ENCODE assay signal across 1 cellular context in the genomic region with DNA sequence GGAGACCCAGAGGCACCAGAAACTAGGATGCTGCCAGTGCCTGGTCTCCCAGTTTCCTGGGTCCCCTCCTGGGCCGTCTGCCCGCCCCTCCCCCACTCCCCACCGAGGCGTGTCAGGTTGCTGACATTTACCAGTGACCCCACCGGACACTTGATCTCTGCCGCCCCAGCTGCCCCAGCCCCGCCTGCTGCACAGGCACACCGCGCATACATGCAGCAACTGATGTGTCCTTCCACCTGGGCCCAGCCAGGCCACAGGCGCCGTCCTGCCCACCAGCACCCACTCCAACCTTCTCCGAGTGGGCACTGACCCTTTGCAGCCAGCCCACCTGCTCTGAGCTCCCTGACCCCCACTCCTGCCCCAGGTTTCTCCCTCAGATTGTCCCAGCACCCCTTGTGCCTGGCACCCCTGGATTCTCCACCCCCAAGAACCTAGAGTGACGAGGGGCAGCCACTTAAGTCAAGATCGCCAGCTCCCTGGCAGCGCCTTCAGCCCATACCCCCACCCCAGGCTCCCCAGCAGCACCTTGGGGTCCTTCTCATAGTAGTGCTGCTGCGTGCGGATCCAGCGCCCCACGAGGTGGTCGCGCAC.
TF ChIP-seq lines count a peak whose summit lies in the region.

No MANE protein-coding gene starts in this region.

TF ChIP-seq in HepG2, 621 proteins besides CTCF, POLR2A, EP300 and RAD21 (continued from another document and continues in another):
- TF ChIP-seq KLF15 (CRISPR knock-in tag; IDR thresholded peaks at IDR 0.05; ENCODE audit: borderline replicate concordance) (no peak), STAT5B (CRISPR knock-in tag; IDR thresholded peaks at IDR 0.05) (no peak), MED8 (CRISPR knock-in tag; IDR thresholded peaks at IDR 0.05; ENCODE audit: insufficient replicate concordance) (no peak), HNF4A (CRISPR knock-in tag; IDR thresholded peaks at IDR 0.05) (0 out of 2 replicates have a peak, but pooled peaks have one; percentile 13), HMGXB4 (CRISPR knock-in tag; IDR thresholded peaks at IDR 0.05; ENCODE audit: borderline replicate concordance in 1 of 2, low read depth in 1 of 2) (no peak), FOXK1 (CRISPR knock-in tag; IDR thresholded peaks at IDR 0.05; ENCODE audit: borderline replicate concordance, low read depth) (no peak), ZNF878 (CRISPR knock-in tag; IDR thresholded peaks at IDR 0.05) (no peak), ZNF12 (CRISPR knock-in tag; IDR thresholded peaks at IDR 0.05) (no peak), MXD1 (CRISPR knock-in tag; IDR thresholded peaks at IDR 0.05) (no peak), SP2 (CRISPR knock-in tag; IDR thresholded peaks at IDR 0.05) (no peak), NR2C2 (CRISPR knock-in tag; IDR thresholded peaks at IDR 0.05; ENCODE audit: borderline replicate concordance) (no peak), IRF1 (CRISPR knock-in tag; IDR thresholded peaks at IDR 0.05; ENCODE audit: low read depth) (no peak), KLF9 (CRISPR knock-in tag; IDR thresholded peaks at IDR 0.05; ENCODE audit: low read depth) (no peak), RXRB (CRISPR knock-in tag; IDR thresholded peaks at IDR 0.05; ENCODE audit: borderline replicate concordance) (0 out of 2 replicates have a peak, but pooled peaks have one; percentile 18), SKIL (CRISPR knock-in tag; IDR thresholded peaks at IDR 0.05; ENCODE audit: borderline replicate concordance) (no peak), ZNF841 (CRISPR knock-in tag; IDR thresholded peaks at IDR 0.05; ENCODE audit: borderline replicate concordance) (no peak), CC2D1A (CRISPR knock-in tag; IDR thresholded peaks at IDR 0.05) (no peak), HNRNPLL (IDR thresholded peaks at IDR 0.05; ENCODE audit: low read depth, low read length, poor library complexity, severe bottlenecking) (no peak), BHLHE40 (IDR thresholded peaks at IDR 0.05; ENCODE audit: low read length) (no peak), ZNF570 (CRISPR knock-in tag; IDR thresholded peaks at IDR 0.05; ENCODE audit: borderline replicate concordance) (no peak), BATF2 (CRISPR knock-in tag; IDR thresholded peaks at IDR 0.05) (no peak), YY1 (IDR thresholded peaks at IDR 0.05; ENCODE audit: insufficient read depth, insufficient replicate concordance, low read depth, low read length) (no peak), ZNF564 (CRISPR knock-in tag; IDR thresholded peaks at IDR 0.05) (no peak), POGZ (CRISPR knock-in tag; IDR thresholded peaks at IDR 0.05) (no peak), ATAD3A (CRISPR knock-in tag; IDR thresholded peaks at IDR 0.05) (no peak), FOXC1 (CRISPR knock-in tag; IDR thresholded peaks at IDR 0.05; ENCODE audit: borderline replicate concordance) (peak; percentile 49; the same call in 1 of the 2 replicates), ZFP62 (CRISPR knock-in tag; IDR thresholded peaks at IDR 0.05) (no peak), ZNF790 (CRISPR knock-in tag; IDR thresholded peaks at IDR 0.05; ENCODE audit: borderline replicate concordance) (no peak), CEBPB (IDR thresholded peaks at IDR 0.05; ENCODE audit: borderline replicate concordance, low read depth, low read length) (no peak), ZNF850 (CRISPR knock-in tag; conservative IDR thresholded peaks at IDR 0.05) (no peak), SPEN (CRISPR knock-in tag; IDR thresholded peaks at IDR 0.05; ENCODE audit: low read depth) (0 out of 2 replicates have a peak, but pooled peaks have one; percentile 23), RBM22 (optimal IDR thresholded peaks at IDR 0.05; ENCODE audit: low read length) (no peak), SIX4 (CRISPR knock-in tag; IDR thresholded peaks at IDR 0.05) (peak; percentile 89), SOX5 (CRISPR knock-in tag; IDR thresholded peaks at IDR 0.05; ENCODE audit: borderline replicate concordance) (0 out of 2 replicates have a peak, but pooled peaks have one; percentile 21), MTF1 (CRISPR knock-in tag; IDR thresholded peaks at IDR 0.05) (no peak), ZFP36L1 (CRISPR knock-in tag; IDR thresholded peaks at IDR 0.05) (no peak), ZNF816 (CRISPR knock-in tag; IDR thresholded peaks at IDR 0.05; ENCODE audit: borderline replicate concordance) (no peak), HES4 (CRISPR knock-in tag; IDR thresholded peaks at IDR 0.05; ENCODE audit: borderline replicate concordance) (no peak), ZNF441 (CRISPR knock-in tag; IDR thresholded peaks at IDR 0.05; ENCODE audit: borderline replicate concordance) (no peak), ZNF484 (CRISPR knock-in tag; IDR thresholded peaks at IDR 0.05; ENCODE audit: borderline replicate concordance, low read depth) (no peak), KLF16 (CRISPR knock-in tag; IDR thresholded peaks at IDR 0.05) (no peak), GLMP (CRISPR knock-in tag; IDR thresholded peaks at IDR 0.05; ENCODE audit: borderline replicate concordance) (no peak), ZNF224 (CRISPR knock-in tag; IDR thresholded peaks at IDR 0.05) (no peak)
- TF ChIP-seq, protein P1, sequence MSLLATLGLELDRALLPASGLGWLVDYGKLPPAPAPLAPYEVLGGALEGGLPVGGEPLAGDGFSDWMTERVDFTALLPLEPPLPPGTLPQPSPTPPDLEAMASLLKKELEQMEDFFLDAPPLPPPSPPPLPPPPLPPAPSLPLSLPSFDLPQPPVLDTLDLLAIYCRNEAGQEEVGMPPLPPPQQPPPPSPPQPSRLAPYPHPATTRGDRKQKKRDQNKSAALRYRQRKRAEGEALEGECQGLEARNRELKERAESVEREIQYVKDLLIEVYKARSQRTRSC (CRISPR knock-in tag; IDR thresholded peaks at IDR 0.05; ENCODE audit: low read depth): no peak
- TF ChIP-seq, protein P2, sequence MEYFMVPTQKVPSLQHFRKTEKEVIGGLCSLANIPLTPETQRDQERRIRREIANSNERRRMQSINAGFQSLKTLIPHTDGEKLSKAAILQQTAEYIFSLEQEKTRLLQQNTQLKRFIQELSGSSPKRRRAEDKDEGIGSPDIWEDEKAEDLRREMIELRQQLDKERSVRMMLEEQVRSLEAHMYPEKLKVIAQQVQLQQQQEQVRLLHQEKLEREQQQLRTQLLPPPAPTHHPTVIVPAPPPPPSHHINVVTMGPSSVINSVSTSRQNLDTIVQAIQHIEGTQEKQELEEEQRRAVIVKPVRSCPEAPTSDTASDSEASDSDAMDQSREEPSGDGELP (IDR thresholded peaks at IDR 0.05; ENCODE audit: borderline replicate concordance, low read depth): peak; percentile 76; the same call in 1 of the 2 replicates
- TF ChIP-seq, protein P3, sequence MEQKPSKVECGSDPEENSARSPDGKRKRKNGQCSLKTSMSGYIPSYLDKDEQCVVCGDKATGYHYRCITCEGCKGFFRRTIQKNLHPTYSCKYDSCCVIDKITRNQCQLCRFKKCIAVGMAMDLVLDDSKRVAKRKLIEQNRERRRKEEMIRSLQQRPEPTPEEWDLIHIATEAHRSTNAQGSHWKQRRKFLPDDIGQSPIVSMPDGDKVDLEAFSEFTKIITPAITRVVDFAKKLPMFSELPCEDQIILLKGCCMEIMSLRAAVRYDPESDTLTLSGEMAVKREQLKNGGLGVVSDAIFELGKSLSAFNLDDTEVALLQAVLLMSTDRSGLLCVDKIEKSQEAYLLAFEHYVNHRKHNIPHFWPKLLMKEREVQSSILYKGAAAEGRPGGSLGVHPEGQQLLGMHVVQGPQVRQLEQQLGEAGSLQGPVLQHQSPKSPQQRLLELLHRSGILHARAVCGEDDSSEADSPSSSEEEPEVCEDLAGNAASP (CRISPR knock-in tag; IDR thresholded peaks at IDR 0.05; ENCODE audit: borderline replicate concordance): peak; percentile 19; the same call in 1 of the 2 replicates
- TF ChIP-seq, protein P4, sequence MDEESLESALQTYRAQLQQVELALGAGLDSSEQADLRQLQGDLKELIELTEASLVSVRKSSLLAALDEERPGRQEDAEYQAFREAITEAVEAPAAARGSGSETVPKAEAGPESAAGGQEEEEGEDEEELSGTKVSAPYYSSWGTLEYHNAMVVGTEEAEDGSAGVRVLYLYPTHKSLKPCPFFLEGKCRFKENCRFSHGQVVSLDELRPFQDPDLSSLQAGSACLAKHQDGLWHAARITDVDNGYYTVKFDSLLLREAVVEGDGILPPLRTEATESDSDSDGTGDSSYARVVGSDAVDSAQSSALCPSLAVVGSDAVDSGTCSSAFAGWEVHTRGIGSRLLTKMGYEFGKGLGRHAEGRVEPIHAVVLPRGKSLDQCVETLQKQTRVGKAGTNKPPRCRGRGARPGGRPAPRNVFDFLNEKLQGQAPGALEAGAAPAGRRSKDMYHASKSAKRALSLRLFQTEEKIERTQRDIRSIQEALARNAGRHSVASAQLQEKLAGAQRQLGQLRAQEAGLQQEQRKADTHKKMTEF (CRISPR knock-in tag; IDR thresholded peaks at IDR 0.05): no peak
- TF ChIP-seq, protein P5, sequence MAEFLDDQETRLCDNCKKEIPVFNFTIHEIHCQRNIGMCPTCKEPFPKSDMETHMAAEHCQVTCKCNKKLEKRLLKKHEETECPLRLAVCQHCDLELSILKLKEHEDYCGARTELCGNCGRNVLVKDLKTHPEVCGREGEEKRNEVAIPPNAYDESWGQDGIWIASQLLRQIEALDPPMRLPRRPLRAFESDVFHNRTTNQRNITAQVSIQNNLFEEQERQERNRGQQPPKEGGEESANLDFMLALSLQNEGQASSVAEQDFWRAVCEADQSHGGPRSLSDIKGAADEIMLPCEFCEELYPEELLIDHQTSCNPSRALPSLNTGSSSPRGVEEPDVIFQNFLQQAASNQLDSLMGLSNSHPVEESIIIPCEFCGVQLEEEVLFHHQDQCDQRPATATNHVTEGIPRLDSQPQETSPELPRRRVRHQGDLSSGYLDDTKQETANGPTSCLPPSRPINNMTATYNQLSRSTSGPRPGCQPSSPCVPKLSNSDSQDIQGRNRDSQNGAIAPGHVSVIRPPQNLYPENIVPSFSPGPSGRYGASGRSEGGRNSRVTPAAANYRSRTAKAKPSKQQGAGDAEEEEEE (CRISPR knock-in tag; IDR thresholded peaks at IDR 0.05; ENCODE audit: borderline replicate concordance): no peak
- TF ChIP-seq, protein P6, sequence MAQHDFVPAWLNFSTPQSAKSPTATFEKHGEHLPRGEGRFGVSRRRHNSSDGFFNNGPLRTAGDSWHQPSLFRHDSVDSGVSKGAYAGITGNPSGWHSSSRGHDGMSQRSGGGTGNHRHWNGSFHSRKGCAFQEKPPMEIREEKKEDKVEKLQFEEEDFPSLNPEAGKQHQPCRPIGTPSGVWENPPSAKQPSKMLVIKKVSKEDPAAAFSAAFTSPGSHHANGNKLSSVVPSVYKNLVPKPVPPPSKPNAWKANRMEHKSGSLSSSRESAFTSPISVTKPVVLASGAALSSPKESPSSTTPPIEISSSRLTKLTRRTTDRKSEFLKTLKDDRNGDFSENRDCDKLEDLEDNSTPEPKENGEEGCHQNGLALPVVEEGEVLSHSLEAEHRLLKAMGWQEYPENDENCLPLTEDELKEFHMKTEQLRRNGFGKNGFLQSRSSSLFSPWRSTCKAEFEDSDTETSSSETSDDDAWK (CRISPR knock-in tag; IDR thresholded peaks at IDR 0.05): no peak
